In genomic region chr13:112443191-112444000, GRCh38 we compare ENCODE assay signal across 9 cellular contexts.
DNase-seq lines count a peak whose midpoint lies in the region; ATAC-seq and TF ChIP-seq lines count a peak whose summit lies in the region.
"Had no signal": no experiment of that assay in that cellular context is flagged by ENCODE, and none has a peak within 500 bp of the region (broad histone marks: within the 10 kb centered on the region; RNA-seq: fewer than 3 reads in every experiment).

No MANE protein-coding gene starts in this region.

- peak; percentile 25 for DNase-seq in activated CD4-positive, alpha-beta T cell treated with anti-CD3 and anti-CD28 coated beads for 48 hours
- DNase-seq in activated CD4-positive, alpha-beta T cell treated with anti-CD3 and anti-CD28 coated beads, Interleukin-2, amount 50 U/mL, for 4 hours = no peak
- DNase-seq in NCI-H1092 (lab: John Stamatoyannopoulos, UW) (peak; percentile 57), epithelial cell of esophagus (ENCODE audit: low read depth) (no peak), retinal pigment epithelial cell (ENCODE audit: low read depth) (no peak), hippocampal formation (lab: John Stamatoyannopoulos, UW) (no peak)
- no peak for DNase-seq in effector CD8-positive, alpha-beta T cell (lab: John Stamatoyannopoulos, UW)

- TF ChIP-seq CTCF in epithelial cell of esophagus (IDR thresholded peaks at IDR 0.05; ENCODE audit: insufficient read depth, low read depth, low read length, missing control alignments) (peak; percentile 21), retinal pigment epithelial cell (conservative IDR thresholded peaks at IDR 0.05; ENCODE audit: low read depth, low read length) (peak; percentile 47)

- H3K4me3 ChIP-seq in epithelial cell of esophagus (ENCODE audit: low read length) (no peak overlapping the region), retinal pigment epithelial cell (ENCODE audit: low read length) (no peak overlapping the region)
- H3K4me3 ChIP-seq: gastroesophageal sphincter had no signal

- ATAC-seq in HG02759 (IDR thresholded peaks at IDR 0.05; ENCODE audit: unreplicated experiment) = no peak

Comparison
In these comparisons a context has a peak if more than half of its experiments do, and no peak if none do; other contexts are left out.
1. DNase-seq: peak in activated CD4-positive, alpha-beta T cell treated with anti-CD3 and anti-CD28 coated beads for 48 hours (single experiment) and NCI-H1092 (single experiment); none in activated CD4-positive, alpha-beta T cell treated with anti-CD3 and anti-CD28 coated beads, Interleukin-2, amount 50 U/mL, for 4 hours (0 of 2), epithelial cell of esophagus (single experiment), retinal pigment epithelial cell (single experiment), hippocampal formation (0 of 2) and effector CD8-positive, alpha-beta T cell (single experiment).